Comparison of ENCODE assay signal across 8 cellular contexts in the genomic region with DNA sequence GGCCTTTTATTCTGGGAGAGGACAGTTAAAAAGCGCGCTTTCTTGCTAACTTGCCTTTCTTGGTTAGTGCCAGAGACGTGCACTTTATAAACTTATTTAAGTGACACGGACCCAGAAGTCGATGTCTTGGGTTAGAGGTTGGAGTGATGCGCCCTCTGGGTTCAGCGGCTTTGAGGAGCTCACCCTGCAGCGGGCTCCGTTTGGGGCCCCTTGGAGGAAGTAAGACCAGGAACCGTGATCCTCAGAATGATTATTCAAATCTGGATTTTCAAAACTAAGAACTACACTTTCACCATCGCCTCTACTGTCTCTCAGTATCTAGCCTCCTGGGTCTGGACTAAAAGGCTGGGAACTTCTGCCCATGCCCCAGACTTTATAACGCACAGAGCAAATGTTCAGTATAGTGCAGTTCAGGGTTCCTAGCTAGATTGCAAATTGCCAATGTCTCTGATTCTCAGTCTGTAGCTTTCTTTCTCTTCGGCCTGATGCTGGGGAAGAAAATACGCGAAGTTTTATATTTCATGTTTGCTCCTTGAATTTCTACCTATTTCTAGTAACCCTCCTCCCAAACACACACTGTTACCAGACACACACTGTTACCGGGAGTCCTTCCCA. TPM values are rescaled to one million over a fixed set of nuclear protein-coding genes. Genes with fewer than 3 reads are reported as not detected.
DNase-seq lines count a peak whose midpoint lies in the region; ATAC-seq lines count a peak whose summit lies in the region.

No MANE protein-coding gene starts in this region.

- peak overlapping the region in 1 of 2 experiments; percentile 71 for H3K4me3 ChIP-seq in mesenchymal stem cell (ENCODE audit: insufficient read depth in 1 of 2, low read depth in 1 of 2, low read length in 2 of 2)

- no peak for DNase-seq in activated naive CD8-positive, alpha-beta T cell treated with anti-CD3 and anti-CD28 coated beads, Interleukin-2, amount 10 ng/mL, durations not matched to agents 7 days and 5 days
- peak; percentile 3 for DNase-seq in mesenchymal stem cell
- no peak for DNase-seq in activated effector memory CD4-positive, alpha-beta T cell treated with anti-CD3 and anti-CD28 coated beads, Interleukin-2, amount 50 U/mL, for 16 hours
- DNase-seq in DMS79 (lab: John Stamatoyannopoulos, UW), result no peak
- no peak for DNase-seq in DMS79 treated with DMSO at 0.1 percent for 48 hours (lab: John Stamatoyannopoulos, UW)
- no peak for DNase-seq in DMS153 (lab: John Stamatoyannopoulos, UW)

- H3K27ac Mint-ChIP-seq in activated naive CD8-positive, alpha-beta T cell treated with anti-CD3 and anti-CD28 coated beads, Interleukin-2, amount 10 ng/mL, durations not matched to agents 7 days and 5 days, result peak overlapping the region; percentile 72

- H3K79me1 ChIP-seq in mesenchymal stem cell (replicated peaks; ENCODE audit: low read length, poor library complexity, severe bottlenecking), result no peaks in the 10 kb centered on the region

- no peak overlapping the region for H2AFZ ChIP-seq in mesenchymal stem cell (ENCODE audit: low read depth, low read length)

- H3K9me3 Mint-ChIP-seq in activated naive CD8-positive, alpha-beta T cell treated with anti-CD3 and anti-CD28 coated beads, Interleukin-2, amount 10 ng/mL, durations not matched to agents 7 days and 5 days, result no peaks in the 10 kb centered on the region

- H3K36me3 Mint-ChIP-seq in activated naive CD8-positive, alpha-beta T cell treated with anti-CD3 and anti-CD28 coated beads, Interleukin-2, amount 10 ng/mL, durations not matched to agents 7 days and 5 days, result peaks cover 2% of the 10 kb centered on the region

- no peak overlapping the region for H2BK120ac ChIP-seq in mesenchymal stem cell (ENCODE audit: low read depth, low read length)

- H3K4me2 ChIP-seq in mesenchymal stem cell (ENCODE audit: low read length, poor library complexity, severe bottlenecking), result peak overlapping the region; percentile 88

- peaks cover 0 to 8% of the 10 kb centered on the region in 2 experiments for H3K36me3 ChIP-seq in mesenchymal stem cell (ENCODE audit: control insufficient read depth in 1 of 2, insufficient read depth in 2 of 2, low read depth in 1 of 2, low read length in 2 of 2)

- H3K9me3 ChIP-seq in mesenchymal stem cell (ENCODE audit: control insufficient read depth, low read length), result peaks cover 3% of the 10 kb centered on the region

- no peaks in the 10 kb centered on the region for H3K27me3 Mint-ChIP-seq in activated naive CD8-positive, alpha-beta T cell treated with anti-CD3 and anti-CD28 coated beads, Interleukin-2, amount 10 ng/mL, durations not matched to agents 7 days and 5 days

- no peak overlapping the region for H3K18ac ChIP-seq in mesenchymal stem cell (ENCODE audit: low read depth in 1 of 2, low read length in 2 of 2)

- no peak overlapping the region for H2BK15ac ChIP-seq in mesenchymal stem cell (ENCODE audit: low read depth, poor library complexity, severe bottlenecking)

- peak overlapping the region; percentile 68 for H3K9ac ChIP-seq in mesenchymal stem cell (ENCODE audit: low read length)

- POLR2A ChIA-PET in activated naive CD8-positive, alpha-beta T cell treated with anti-CD3 and anti-CD28 coated beads, Interleukin-2, amount 10 ng/mL, durations not matched to agents 7 days and 5 days (lab: Charles Lee), result no interaction called here

- no peak overlapping the region for H4K8ac ChIP-seq in mesenchymal stem cell (ENCODE audit: low read length)

- no peak overlapping the region for H2BK5ac ChIP-seq in mesenchymal stem cell (ENCODE audit: low read depth, low read length, poor library complexity, severe bottlenecking)

- peaks cover 10% of the 10 kb centered on the region for H3K4me1 Mint-ChIP-seq in activated naive CD8-positive, alpha-beta T cell treated with anti-CD3 and anti-CD28 coated beads, Interleukin-2, amount 10 ng/mL, durations not matched to agents 7 days and 5 days

- no peak overlapping the region for H3K14ac ChIP-seq in mesenchymal stem cell (ENCODE audit: low read length in 2 of 2)

- H3K4me1 ChIP-seq in mesenchymal stem cell (ENCODE audit: control insufficient read depth, insufficient read depth, low read depth, low read length), result peaks cover 10% of the 10 kb centered on the region

- ATAC-seq in GM19397 (IDR thresholded peaks at IDR 0.05; ENCODE audit: unreplicated experiment) (peak; percentile 42), HG03135 (IDR thresholded peaks at IDR 0.05; ENCODE audit: unreplicated experiment) (peak; percentile 41)
- ATAC-seq in activated naive CD8-positive, alpha-beta T cell treated with anti-CD3 and anti-CD28 coated beads, Interleukin-2, amount 10 ng/mL, durations not matched to agents 7 days and 5 days (ENCODE audit: low read depth), result peak; percentile 41

- H4K91ac ChIP-seq in mesenchymal stem cell (ENCODE audit: low read length), result no peak overlapping the region

- H3K27me3 ChIP-seq in mesenchymal stem cell (ENCODE audit: control insufficient read depth in 1 of 2, insufficient read depth in 1 of 2, low read length in 2 of 2), result peaks cover 0 to 64% of the 10 kb centered on the region in 2 experiments

- peak overlapping the region; percentile 81 for H3K4me3 Mint-ChIP-seq in activated naive CD8-positive, alpha-beta T cell treated with anti-CD3 and anti-CD28 coated beads, Interleukin-2, amount 10 ng/mL, durations not matched to agents 7 days and 5 days

- no peak overlapping the region for H3K23ac ChIP-seq in mesenchymal stem cell (ENCODE audit: low read length in 2 of 2)

- no peak overlapping the region for H3K27ac ChIP-seq in mesenchymal stem cell (ENCODE audit: low read length, poor library complexity, severe bottlenecking)

- no peak overlapping the region for H2BK12ac ChIP-seq in mesenchymal stem cell (ENCODE audit: low read length in 2 of 2)

- no peak overlapping the region for H2AK5ac ChIP-seq in mesenchymal stem cell (ENCODE audit: low read length, severe bottlenecking)

- H3K4ac ChIP-seq in mesenchymal stem cell (ENCODE audit: low read depth in 1 of 2, low read length in 2 of 2), result no peak overlapping the region

- WGBS in mesenchymal stem cell, result 52% methylated on average over 16 of the region's 16 CpGs

RNA-seq across cellular contexts. Expression of a gene that starts 18.6 kb away (rescaled TPM):
- under 1 TPM in 1 of 2 experiments, not detected in 1; 0.20 TPM for total RNA-seq in activated naive CD8-positive, alpha-beta T cell treated with anti-CD3 and anti-CD28 coated beads, Interleukin-2, amount 10 ng/mL, durations not matched to agents 7 days and 5 days
- 12.2 TPM for polyA plus RNA-seq in mesenchymal stem cell (2013, experiment 1 of 2)
- polyA plus RNA-seq in mesenchymal stem cell (2013, experiment 2 of 2), result 12.1 TPM

RNA-seq across cellular contexts. Expression of a gene that starts 25.3 kb away (rescaled TPM):
- 10 to 100 TPM in 1 of 2 experiments, 1 to 10 TPM in 1; 9.5 to 10.0 TPM for total RNA-seq in activated naive CD8-positive, alpha-beta T cell treated with anti-CD3 and anti-CD28 coated beads, Interleukin-2, amount 10 ng/mL, durations not matched to agents 7 days and 5 days
- polyA plus RNA-seq in mesenchymal stem cell (2013, experiment 1 of 2), result 0.43 TPM
- polyA plus RNA-seq in mesenchymal stem cell (2013, experiment 2 of 2), result 0.40 TPM

RNA-seq across cellular contexts. Expression of a gene that starts 55.0 kb away (rescaled TPM):
- 10 to 100 TPM in 1 of 2 experiments, 1 to 10 TPM in 1; 10.0 to 12.1 TPM for total RNA-seq in activated naive CD8-positive, alpha-beta T cell treated with anti-CD3 and anti-CD28 coated beads, Interleukin-2, amount 10 ng/mL, durations not matched to agents 7 days and 5 days
- 6.2 TPM for polyA plus RNA-seq in mesenchymal stem cell (2013, experiment 1 of 2)
- polyA plus RNA-seq in mesenchymal stem cell (2013, experiment 2 of 2), result 5.0 TPM
